9 cellular contexts compared by ENCODE assay signal in the genomic region with DNA sequence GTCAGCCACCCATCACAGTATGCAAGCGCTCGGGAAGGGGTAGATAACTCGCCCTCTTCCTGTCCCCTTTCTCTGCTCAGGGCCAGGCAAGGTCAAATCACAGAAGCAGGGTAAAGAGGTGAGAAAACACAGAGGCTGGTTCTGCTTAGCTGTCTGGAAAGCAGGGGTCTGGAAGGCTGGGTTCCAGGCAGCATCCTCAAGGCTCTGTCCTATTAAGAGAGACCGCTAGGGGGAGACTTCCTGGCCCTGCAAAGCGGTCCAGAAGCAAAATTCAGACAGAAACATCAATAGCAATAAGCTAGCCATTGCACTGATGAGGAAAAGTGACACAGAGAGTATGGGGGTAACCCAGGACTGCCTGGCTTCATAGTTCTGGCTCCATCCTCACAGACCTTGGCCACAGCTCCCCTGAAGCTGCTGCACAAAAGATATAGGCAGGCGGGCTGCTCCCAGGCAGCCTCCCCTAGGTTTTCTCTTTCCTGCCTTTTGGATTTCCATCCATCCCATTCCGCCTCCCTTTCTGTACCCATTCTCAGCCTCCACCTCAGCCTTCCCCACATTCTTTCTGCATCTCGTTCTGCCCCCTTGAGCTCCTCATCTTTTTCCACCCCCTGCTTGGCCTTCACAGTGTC.
A peak's percentile ranks its signal among the peaks of the same experiment; 100 is the strongest.
DNase-seq lines count a peak whose midpoint lies in the region; ATAC-seq and TF ChIP-seq lines count a peak whose summit lies in the region.
"Had no signal": no experiment of that assay in that cellular context is flagged by ENCODE, and none has a peak within 500 bp of the region (broad histone marks: within the 10 kb centered on the region; RNA-seq: fewer than 3 reads in every experiment).

No MANE protein-coding gene starts in this region.

- H3K4me1 Mint-ChIP-seq in Calu3 (ENCODE audit: low read depth, unreplicated experiment): no peaks in the 10 kb centered on the region

- DNase-seq in COLO668 (lab: John Stamatoyannopoulos, UW; ENCODE audit: unreplicated experiment) (peak; percentile 10), HL-60 (ENCODE audit: low read depth in 1 of 2, low spot score in 1 of 2) (peak; percentile 1 to 4), adipocyte (ENCODE audit: low read depth) (peak; percentile 68), left lung (no peak), COLO829 (ENCODE audit: low spot score) (no peak), Calu3 (no peak), Right ventricle myocardium inferior (ENCODE audit: missing footprints) (no peak)
- DNase-seq: upper lobe of left lung had no signal

- no peaks in the 10 kb centered on the region for H3K36me3 ChIP-seq in adipocyte (ENCODE audit: control insufficient read depth, insufficient read depth, low read length, severe bottlenecking)
- H3K36me3 ChIP-seq in left lung: no peaks in the 10 kb centered on the region
- H3K36me3 ChIP-seq: upper lobe of left lung had no signal

- peak; percentile 19 for ATAC-seq in left lung
- ATAC-seq in Right ventricle myocardium inferior: no peak
- no peak for ATAC-seq in GM19452 (IDR thresholded peaks at IDR 0.05; ENCODE audit: unreplicated experiment)

- no peak overlapping the region for H3K9ac ChIP-seq in adipocyte (ENCODE audit: low read length)

- peak; percentile 47 for TF ChIP-seq CTCF in HL-60 (IDR thresholded peaks at IDR 0.05; ENCODE audit: insufficient read depth, low read length)
- peak; percentile 38 to 50 for TF ChIP-seq CTCF in left lung (IDR thresholded peaks at IDR 0.05)
- no peak for TF ChIP-seq CTCF in Calu3 (IDR thresholded peaks at IDR 0.05; ENCODE audit: unreplicated experiment)

- H3K4me1 ChIP-seq in adipocyte (ENCODE audit: control insufficient read depth, insufficient read depth, low read length) (no peaks in the 10 kb centered on the region), left lung (no peaks in the 10 kb centered on the region)
- H3K4me1 ChIP-seq: upper lobe of left lung had no signal

- H3K9me3 ChIP-seq in adipocyte (ENCODE audit: control insufficient read depth, low read length) (peaks cover 7% of the 10 kb centered on the region), left lung (peaks cover 0 to 8% of the 10 kb centered on the region in 2 donors)
- H3K9me3 ChIP-seq: upper lobe of left lung had no signal

- H3K27me3 ChIP-seq in HL-60 (ENCODE audit: insufficient read depth, poor library complexity, severe bottlenecking) (no peaks in the 10 kb centered on the region), adipocyte (replicated peaks; ENCODE audit: control insufficient read depth, insufficient read depth, low read length) (no peaks in the 10 kb centered on the region), left lung (no peaks in the 10 kb centered on the region)
- H3K27me3 ChIP-seq: upper lobe of left lung had no signal

- peaks cover 16% of the 10 kb centered on the region for H3K9me3 Mint-ChIP-seq in Calu3 (ENCODE audit: low read depth, unreplicated experiment)

- intact Hi-C loops in left lung (cut with DNase I): no loop called here
- intact Hi-C loops in Calu3 (cut with micrococcal nuclease; ENCODE audit: unreplicated experiment): no loop called here
- intact Hi-C loops in Right ventricle myocardium inferior (cut with DNase I): no loop called here

- no peaks in the 10 kb centered on the region for H3K27me3 Mint-ChIP-seq in Calu3 (ENCODE audit: unreplicated experiment)

- no TSS peak for BruUV-seq in Calu3 (replicated peaks; lab: Mats Ljungman, UMichigan)

- no peaks in the 10 kb centered on the region for H3K36me3 Mint-ChIP-seq in Calu3 (ENCODE audit: insufficient read depth, unreplicated experiment)

- H3K4me3 Mint-ChIP-seq in Calu3 (ENCODE audit: low read depth, unreplicated experiment): no peak overlapping the region

- H3K4me3 ChIP-seq in HL-60 (replicated peaks; ENCODE audit: insufficient read depth, low read length) (no peak overlapping the region), adipocyte (ENCODE audit: low read length) (no peak overlapping the region), left lung (no peak overlapping the region)
- H3K4me3 ChIP-seq: upper lobe of left lung had no signal

- CTCF ChIA-PET in Calu3 (lab: Charles Lee): no interaction called here

- no peak overlapping the region for H3K27ac Mint-ChIP-seq in Calu3 (ENCODE audit: unreplicated experiment)

- H3K27ac ChIP-seq in HL-60 (replicated peaks) (no peak overlapping the region), left lung (no peak overlapping the region)
- H3K27ac ChIP-seq: upper lobe of left lung had no signal

Comparison
In these comparisons a context has a peak if more than half of its experiments do, and no peak if none do; other contexts are left out.
1. DNase-seq: peak in COLO668 (single experiment), HL-60 (2 of 2) and adipocyte (single experiment); none in left lung (0 of 2), COLO829 (single experiment), Calu3 (single experiment) and Right ventricle myocardium inferior (single experiment).